Comparison of ENCODE assay signal across 8 cellular contexts in the genomic region with DNA sequence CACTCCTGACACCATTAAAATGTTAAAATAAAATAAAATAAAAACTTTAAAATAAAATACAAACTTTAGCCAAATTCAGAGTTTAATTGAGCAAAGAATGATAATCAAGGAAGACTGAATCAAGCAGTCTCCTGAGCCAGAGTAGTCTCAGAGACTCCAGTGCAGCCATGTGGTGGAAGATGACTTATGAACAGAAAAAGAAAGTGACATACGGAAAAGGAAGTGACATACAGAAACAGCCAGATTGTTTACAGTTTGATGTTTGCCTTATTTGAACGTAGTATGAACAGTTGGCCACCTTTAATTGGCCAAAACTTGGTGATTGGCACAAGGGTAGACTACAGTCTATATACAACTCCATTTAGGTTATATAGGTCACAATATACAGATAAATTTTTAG.
"Had no signal": no experiment of that assay in that cellular context is flagged by ENCODE, and none has a peak within 500 bp of the region (broad histone marks: within the 10 kb centered on the region; RNA-seq: fewer than 3 reads in every experiment).

No MANE protein-coding gene starts in this region.

- H3K27ac ChIP-seq: HL-60 had no signal

- H3K4me3 ChIP-seq: GM23338, HAP-1 had no signal

- DNase-seq: H7, HFFc6, KG1 had no signal

- H2AFZ ChIP-seq: GM23338 had no signal

- ATAC-seq: GM23338, HCT116, HepG2 had no signal

- H3K4me2 ChIP-seq: GM23338 had no signal

- H3K36me3 ChIP-seq: HAP-1 had no signal

- FAIRE-seq: HepG2 had no signal

- H3K9me3 ChIP-seq: HAP-1 had no signal
